ENCODE assay signal across 1 cellular context in the genomic region with DNA sequence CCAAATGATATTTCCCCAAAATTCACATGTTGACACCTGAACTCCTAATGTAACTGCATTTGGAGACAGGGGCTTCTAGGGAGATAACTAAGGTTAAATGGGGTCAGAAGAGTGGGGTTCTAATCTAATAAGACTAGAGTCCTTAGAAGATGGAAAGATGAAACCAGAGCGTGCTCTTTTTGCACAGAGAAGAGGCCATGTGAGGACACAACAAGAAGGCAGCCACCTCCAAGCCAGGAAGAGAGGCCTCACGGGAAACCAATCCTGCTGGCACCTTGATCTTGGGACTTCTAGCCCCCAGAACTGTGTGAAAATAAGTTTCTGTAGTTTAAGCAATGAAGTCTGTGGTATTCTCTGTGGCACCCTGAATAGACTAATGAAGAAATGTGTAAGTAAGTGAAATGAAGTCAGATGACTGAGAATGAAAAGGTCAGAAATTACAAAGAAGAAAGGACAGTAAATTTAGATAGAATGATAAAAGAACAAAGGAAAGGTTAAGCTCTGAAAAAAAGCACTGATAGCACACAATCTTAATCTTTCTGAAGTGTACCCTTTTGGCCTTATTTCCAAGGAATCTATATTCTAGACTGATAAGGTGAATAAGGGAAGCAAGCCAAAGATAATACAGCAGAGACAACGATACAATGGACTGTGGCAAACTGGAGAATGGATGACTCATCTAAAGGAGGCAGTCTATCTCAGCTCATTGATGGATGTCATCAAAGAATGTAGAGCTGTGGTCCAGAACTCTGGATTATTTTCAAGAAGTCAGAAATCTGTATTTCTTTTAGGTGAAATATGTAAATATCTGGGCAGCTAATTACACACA.
TF ChIP-seq lines count a peak whose summit lies in the region.

No MANE protein-coding gene starts in this region.

TF ChIP-seq in K562, 482 proteins besides CTCF, POLR2A, EP300 and RAD21 (continued from another document and continues in another):
- TF ChIP-seq, protein P1, sequence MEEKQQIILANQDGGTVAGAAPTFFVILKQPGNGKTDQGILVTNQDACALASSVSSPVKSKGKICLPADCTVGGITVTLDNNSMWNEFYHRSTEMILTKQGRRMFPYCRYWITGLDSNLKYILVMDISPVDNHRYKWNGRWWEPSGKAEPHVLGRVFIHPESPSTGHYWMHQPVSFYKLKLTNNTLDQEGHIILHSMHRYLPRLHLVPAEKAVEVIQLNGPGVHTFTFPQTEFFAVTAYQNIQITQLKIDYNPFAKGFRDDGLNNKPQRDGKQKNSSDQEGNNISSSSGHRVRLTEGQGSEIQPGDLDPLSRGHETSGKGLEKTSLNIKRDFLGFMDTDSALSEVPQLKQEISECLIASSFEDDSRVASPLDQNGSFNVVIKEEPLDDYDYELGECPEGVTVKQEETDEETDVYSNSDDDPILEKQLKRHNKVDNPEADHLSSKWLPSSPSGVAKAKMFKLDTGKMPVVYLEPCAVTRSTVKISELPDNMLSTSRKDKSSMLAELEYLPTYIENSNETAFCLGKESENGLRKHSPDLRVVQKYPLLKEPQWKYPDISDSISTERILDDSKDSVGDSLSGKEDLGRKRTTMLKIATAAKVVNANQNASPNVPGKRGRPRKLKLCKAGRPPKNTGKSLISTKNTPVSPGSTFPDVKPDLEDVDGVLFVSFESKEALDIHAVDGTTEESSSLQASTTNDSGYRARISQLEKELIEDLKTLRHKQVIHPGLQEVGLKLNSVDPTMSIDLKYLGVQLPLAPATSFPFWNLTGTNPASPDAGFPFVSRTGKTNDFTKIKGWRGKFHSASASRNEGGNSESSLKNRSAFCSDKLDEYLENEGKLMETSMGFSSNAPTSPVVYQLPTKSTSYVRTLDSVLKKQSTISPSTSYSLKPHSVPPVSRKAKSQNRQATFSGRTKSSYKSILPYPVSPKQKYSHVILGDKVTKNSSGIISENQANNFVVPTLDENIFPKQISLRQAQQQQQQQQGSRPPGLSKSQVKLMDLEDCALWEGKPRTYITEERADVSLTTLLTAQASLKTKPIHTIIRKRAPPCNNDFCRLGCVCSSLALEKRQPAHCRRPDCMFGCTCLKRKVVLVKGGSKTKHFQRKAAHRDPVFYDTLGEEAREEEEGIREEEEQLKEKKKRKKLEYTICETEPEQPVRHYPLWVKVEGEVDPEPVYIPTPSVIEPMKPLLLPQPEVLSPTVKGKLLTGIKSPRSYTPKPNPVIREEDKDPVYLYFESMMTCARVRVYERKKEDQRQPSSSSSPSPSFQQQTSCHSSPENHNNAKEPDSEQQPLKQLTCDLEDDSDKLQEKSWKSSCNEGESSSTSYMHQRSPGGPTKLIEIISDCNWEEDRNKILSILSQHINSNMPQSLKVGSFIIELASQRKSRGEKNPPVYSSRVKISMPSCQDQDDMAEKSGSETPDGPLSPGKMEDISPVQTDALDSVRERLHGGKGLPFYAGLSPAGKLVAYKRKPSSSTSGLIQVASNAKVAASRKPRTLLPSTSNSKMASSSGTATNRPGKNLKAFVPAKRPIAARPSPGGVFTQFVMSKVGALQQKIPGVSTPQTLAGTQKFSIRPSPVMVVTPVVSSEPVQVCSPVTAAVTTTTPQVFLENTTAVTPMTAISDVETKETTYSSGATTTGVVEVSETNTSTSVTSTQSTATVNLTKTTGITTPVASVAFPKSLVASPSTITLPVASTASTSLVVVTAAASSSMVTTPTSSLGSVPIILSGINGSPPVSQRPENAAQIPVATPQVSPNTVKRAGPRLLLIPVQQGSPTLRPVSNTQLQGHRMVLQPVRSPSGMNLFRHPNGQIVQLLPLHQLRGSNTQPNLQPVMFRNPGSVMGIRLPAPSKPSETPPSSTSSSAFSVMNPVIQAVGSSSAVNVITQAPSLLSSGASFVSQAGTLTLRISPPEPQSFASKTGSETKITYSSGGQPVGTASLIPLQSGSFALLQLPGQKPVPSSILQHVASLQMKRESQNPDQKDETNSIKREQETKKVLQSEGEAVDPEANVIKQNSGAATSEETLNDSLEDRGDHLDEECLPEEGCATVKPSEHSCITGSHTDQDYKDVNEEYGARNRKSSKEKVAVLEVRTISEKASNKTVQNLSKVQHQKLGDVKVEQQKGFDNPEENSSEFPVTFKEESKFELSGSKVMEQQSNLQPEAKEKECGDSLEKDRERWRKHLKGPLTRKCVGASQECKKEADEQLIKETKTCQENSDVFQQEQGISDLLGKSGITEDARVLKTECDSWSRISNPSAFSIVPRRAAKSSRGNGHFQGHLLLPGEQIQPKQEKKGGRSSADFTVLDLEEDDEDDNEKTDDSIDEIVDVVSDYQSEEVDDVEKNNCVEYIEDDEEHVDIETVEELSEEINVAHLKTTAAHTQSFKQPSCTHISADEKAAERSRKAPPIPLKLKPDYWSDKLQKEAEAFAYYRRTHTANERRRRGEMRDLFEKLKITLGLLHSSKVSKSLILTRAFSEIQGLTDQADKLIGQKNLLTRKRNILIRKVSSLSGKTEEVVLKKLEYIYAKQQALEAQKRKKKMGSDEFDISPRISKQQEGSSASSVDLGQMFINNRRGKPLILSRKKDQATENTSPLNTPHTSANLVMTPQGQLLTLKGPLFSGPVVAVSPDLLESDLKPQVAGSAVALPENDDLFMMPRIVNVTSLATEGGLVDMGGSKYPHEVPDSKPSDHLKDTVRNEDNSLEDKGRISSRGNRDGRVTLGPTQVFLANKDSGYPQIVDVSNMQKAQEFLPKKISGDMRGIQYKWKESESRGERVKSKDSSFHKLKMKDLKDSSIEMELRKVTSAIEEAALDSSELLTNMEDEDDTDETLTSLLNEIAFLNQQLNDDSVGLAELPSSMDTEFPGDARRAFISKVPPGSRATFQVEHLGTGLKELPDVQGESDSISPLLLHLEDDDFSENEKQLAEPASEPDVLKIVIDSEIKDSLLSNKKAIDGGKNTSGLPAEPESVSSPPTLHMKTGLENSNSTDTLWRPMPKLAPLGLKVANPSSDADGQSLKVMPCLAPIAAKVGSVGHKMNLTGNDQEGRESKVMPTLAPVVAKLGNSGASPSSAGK (IDR thresholded peaks at IDR 0.05): no peak
- TF ChIP-seq SRF (CRISPR knock-in tag; IDR thresholded peaks at IDR 0.05): no peak
- peak; percentile 99 for TF ChIP-seq SOX6 (IDR thresholded peaks at IDR 0.05)
- no peak for TF ChIP-seq KAT7 (CRISPR knock-in tag; IDR thresholded peaks at IDR 0.05; ENCODE audit: borderline replicate concordance)
- TF ChIP-seq NFATC3 (IDR thresholded peaks at IDR 0.05): no peak
- TF ChIP-seq, protein P2, sequence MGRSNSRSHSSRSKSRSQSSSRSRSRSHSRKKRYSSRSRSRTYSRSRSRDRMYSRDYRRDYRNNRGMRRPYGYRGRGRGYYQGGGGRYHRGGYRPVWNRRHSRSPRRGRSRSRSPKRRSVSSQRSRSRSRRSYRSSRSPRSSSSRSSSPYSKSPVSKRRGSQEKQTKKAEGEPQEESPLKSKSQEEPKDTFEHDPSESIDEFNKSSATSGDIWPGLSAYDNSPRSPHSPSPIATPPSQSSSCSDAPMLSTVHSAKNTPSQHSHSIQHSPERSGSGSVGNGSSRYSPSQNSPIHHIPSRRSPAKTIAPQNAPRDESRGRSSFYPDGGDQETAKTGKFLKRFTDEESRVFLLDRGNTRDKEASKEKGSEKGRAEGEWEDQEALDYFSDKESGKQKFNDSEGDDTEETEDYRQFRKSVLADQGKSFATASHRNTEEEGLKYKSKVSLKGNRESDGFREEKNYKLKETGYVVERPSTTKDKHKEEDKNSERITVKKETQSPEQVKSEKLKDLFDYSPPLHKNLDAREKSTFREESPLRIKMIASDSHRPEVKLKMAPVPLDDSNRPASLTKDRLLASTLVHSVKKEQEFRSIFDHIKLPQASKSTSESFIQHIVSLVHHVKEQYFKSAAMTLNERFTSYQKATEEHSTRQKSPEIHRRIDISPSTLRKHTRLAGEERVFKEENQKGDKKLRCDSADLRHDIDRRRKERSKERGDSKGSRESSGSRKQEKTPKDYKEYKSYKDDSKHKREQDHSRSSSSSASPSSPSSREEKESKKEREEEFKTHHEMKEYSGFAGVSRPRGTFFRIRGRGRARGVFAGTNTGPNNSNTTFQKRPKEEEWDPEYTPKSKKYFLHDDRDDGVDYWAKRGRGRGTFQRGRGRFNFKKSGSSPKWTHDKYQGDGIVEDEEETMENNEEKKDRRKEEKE (IDR thresholded peaks at IDR 0.05; ENCODE audit: borderline replicate concordance in 1 of 2, control insufficient read depth in 1 of 2, low read depth in 2 of 2, low read length in 1 of 2): no peak
- no peak for TF ChIP-seq ZNF197 (CRISPR knock-in tag; IDR thresholded peaks at IDR 0.05; ENCODE audit: low read depth)
- TF ChIP-seq, protein P3, sequence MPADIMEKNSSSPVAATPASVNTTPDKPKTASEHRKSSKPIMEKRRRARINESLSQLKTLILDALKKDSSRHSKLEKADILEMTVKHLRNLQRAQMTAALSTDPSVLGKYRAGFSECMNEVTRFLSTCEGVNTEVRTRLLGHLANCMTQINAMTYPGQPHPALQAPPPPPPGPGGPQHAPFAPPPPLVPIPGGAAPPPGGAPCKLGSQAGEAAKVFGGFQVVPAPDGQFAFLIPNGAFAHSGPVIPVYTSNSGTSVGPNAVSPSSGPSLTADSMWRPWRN (IDR thresholded peaks at IDR 0.05; ENCODE audit: low read depth): peak; percentile 63; the same call in 1 of the 2 replicates
- TF ChIP-seq, protein P4, sequence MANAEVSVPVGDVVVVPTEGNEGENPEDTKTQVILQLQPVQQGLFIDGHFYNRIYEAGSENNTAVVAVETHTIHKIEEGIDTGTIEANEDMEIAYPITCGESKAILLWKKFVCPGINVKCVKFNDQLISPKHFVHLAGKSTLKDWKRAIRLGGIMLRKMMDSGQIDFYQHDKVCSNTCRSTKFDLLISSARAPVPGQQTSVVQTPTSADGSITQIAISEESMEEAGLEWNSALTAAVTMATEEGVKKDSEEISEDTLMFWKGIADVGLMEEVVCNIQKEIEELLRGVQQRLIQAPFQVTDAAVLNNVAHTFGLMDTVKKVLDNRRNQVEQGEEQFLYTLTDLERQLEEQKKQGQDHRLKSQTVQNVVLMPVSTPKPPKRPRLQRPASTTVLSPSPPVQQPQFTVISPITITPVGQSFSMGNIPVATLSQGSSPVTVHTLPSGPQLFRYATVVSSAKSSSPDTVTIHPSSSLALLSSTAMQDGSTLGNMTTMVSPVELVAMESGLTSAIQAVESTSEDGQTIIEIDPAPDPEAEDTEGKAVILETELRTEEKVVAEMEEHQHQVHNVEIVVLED (CRISPR knock-in tag; IDR thresholded peaks at IDR 0.05): no peak
- peak; percentile 82 to 83 for TF ChIP-seq KDM1A (IDR thresholded peaks at IDR 0.05)
- TF ChIP-seq RFX5 (IDR thresholded peaks at IDR 0.05; ENCODE audit: low read depth, low read length): no peak
- TF ChIP-seq ZFP1 (CRISPR knock-in tag; IDR thresholded peaks at IDR 0.05): no peak
- TF ChIP-seq, protein P5, sequence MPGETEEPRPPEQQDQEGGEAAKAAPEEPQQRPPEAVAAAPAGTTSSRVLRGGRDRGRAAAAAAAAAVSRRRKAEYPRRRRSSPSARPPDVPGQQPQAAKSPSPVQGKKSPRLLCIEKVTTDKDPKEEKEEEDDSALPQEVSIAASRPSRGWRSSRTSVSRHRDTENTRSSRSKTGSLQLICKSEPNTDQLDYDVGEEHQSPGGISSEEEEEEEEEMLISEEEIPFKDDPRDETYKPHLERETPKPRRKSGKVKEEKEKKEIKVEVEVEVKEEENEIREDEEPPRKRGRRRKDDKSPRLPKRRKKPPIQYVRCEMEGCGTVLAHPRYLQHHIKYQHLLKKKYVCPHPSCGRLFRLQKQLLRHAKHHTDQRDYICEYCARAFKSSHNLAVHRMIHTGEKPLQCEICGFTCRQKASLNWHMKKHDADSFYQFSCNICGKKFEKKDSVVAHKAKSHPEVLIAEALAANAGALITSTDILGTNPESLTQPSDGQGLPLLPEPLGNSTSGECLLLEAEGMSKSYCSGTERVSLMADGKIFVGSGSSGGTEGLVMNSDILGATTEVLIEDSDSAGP (CRISPR knock-in tag; IDR thresholded peaks at IDR 0.05): no peak
- TF ChIP-seq ZNF707 (CRISPR knock-in tag; conservative IDR thresholded peaks at IDR 0.05): no peak
- TF ChIP-seq, protein P6, sequence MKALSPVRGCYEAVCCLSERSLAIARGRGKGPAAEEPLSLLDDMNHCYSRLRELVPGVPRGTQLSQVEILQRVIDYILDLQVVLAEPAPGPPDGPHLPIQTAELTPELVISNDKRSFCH (CRISPR knock-in tag; IDR thresholded peaks at IDR 0.05): no peak
- TF ChIP-seq, protein P6 (tag; IDR thresholded peaks at IDR 0.05): peak; percentile 85; the same call in 1 of the 2 replicates
- TF ChIP-seq, protein P7, sequence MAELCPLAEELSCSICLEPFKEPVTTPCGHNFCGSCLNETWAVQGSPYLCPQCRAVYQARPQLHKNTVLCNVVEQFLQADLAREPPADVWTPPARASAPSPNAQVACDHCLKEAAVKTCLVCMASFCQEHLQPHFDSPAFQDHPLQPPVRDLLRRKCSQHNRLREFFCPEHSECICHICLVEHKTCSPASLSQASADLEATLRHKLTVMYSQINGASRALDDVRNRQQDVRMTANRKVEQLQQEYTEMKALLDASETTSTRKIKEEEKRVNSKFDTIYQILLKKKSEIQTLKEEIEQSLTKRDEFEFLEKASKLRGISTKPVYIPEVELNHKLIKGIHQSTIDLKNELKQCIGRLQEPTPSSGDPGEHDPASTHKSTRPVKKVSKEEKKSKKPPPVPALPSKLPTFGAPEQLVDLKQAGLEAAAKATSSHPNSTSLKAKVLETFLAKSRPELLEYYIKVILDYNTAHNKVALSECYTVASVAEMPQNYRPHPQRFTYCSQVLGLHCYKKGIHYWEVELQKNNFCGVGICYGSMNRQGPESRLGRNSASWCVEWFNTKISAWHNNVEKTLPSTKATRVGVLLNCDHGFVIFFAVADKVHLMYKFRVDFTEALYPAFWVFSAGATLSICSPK (IDR thresholded peaks at IDR 0.05; ENCODE audit: borderline replicate concordance): no peak
- TF ChIP-seq, protein P8, sequence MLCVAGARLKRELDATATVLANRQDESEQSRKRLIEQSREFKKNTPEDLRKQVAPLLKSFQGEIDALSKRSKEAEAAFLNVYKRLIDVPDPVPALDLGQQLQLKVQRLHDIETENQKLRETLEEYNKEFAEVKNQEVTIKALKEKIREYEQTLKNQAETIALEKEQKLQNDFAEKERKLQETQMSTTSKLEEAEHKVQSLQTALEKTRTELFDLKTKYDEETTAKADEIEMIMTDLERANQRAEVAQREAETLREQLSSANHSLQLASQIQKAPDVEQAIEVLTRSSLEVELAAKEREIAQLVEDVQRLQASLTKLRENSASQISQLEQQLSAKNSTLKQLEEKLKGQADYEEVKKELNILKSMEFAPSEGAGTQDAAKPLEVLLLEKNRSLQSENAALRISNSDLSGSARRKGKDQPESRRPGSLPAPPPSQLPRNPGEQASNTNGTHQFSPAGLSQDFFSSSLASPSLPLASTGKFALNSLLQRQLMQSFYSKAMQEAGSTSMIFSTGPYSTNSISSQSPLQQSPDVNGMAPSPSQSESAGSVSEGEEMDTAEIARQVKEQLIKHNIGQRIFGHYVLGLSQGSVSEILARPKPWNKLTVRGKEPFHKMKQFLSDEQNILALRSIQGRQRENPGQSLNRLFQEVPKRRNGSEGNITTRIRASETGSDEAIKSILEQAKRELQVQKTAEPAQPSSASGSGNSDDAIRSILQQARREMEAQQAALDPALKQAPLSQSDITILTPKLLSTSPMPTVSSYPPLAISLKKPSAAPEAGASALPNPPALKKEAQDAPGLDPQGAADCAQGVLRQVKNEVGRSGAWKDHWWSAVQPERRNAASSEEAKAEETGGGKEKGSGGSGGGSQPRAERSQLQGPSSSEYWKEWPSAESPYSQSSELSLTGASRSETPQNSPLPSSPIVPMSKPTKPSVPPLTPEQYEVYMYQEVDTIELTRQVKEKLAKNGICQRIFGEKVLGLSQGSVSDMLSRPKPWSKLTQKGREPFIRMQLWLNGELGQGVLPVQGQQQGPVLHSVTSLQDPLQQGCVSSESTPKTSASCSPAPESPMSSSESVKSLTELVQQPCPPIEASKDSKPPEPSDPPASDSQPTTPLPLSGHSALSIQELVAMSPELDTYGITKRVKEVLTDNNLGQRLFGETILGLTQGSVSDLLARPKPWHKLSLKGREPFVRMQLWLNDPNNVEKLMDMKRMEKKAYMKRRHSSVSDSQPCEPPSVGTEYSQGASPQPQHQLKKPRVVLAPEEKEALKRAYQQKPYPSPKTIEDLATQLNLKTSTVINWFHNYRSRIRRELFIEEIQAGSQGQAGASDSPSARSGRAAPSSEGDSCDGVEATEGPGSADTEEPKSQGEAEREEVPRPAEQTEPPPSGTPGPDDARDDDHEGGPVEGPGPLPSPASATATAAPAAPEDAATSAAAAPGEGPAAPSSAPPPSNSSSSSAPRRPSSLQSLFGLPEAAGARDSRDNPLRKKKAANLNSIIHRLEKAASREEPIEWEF (CRISPR knock-in tag; IDR thresholded peaks at IDR 0.05): no peak
- TF ChIP-seq MTA3 (IDR thresholded peaks at IDR 0.05; ENCODE audit: borderline replicate concordance): no peak
